ENCODE assay signal across 8 cellular contexts in genomic region chr12:131454418-131455217, GRCh38.
A peak's percentile ranks its signal among the peaks of the same experiment; 100 is the strongest.
DNase-seq lines count a peak whose midpoint lies in the region; ATAC-seq, FAIRE-seq and TF ChIP-seq lines count a peak whose summit lies in the region.

No MANE protein-coding gene starts in this region.

- peak; percentile 73 for TF ChIP-seq CTCF in GM06990 (IDR thresholded peaks at IDR 0.05; ENCODE audit: insufficient read depth, low read length, poor library complexity, severe bottlenecking)
- peak; percentile 50 for TF ChIP-seq CTCF in osteocyte (IDR thresholded peaks at IDR 0.05)

- no peaks in the 10 kb centered on the region; the same call in 1 of the 2 replicates for H3K27me3 ChIP-seq in GM06990 (replicated peaks; ENCODE audit: control insufficient read depth, insufficient read depth, low read length)

- H3K27me3 Mint-ChIP-seq in osteocyte (ENCODE audit: unreplicated experiment): no peaks in the 10 kb centered on the region

- no peak overlapping the region for H3K4me3 ChIP-seq in GM06990 (replicated peaks; ENCODE audit: low read depth, low read length)

- no peaks in the 10 kb centered on the region for H3K36me3 ChIP-seq in GM06990 (ENCODE audit: control insufficient read depth, insufficient read depth, low read length)

- DNase-seq in GM06990 (ENCODE audit: extremely low read depth, insufficient read length): peak; percentile 42
- DNase-seq in RPMI8226: peak; percentile 74
- peak; percentile 68 for DNase-seq in osteocyte (ENCODE audit: extremely low spot score, unreplicated experiment)
- DNase-seq in middle frontal gyrus (ENCODE audit: extremely low spot score, low spot score): no peak
- no peak for DNase-seq in inferior parietal cortex (ENCODE audit: extremely low spot score)

- no peak overlapping the region for H3K27ac Mint-ChIP-seq in osteocyte (ENCODE audit: unreplicated experiment)

- ATAC-seq in GM19468 (IDR thresholded peaks at IDR 0.05; ENCODE audit: extremely low read depth, unreplicated experiment): peak; percentile 80
- peak; percentile 96 for ATAC-seq in HG03520 (IDR thresholded peaks at IDR 0.05; ENCODE audit: unreplicated experiment)

- H3K4me1 Mint-ChIP-seq in osteocyte (ENCODE audit: unreplicated experiment): no peaks in the 10 kb centered on the region

- peak; percentile 48 for FAIRE-seq in endometrium (lab: Jason Lieb, UNC)

- H3K36me3 Mint-ChIP-seq in osteocyte (ENCODE audit: unreplicated experiment): no peaks in the 10 kb centered on the region

- peaks cover 13% of the 10 kb centered on the region for H3K9me3 Mint-ChIP-seq in osteocyte (ENCODE audit: unreplicated experiment)

- no peak overlapping the region for H3K4me3 Mint-ChIP-seq in osteocyte (ENCODE audit: unreplicated experiment)

Comparison
In these comparisons a context has a peak if more than half of its experiments do, and no peak if none do; other contexts are left out.
1. DNase-seq: peak in GM06990 (single experiment), RPMI8226 (single experiment) and osteocyte (single experiment); none in middle frontal gyrus (single experiment) and inferior parietal cortex (single experiment).